ENCODE assay signal across 25 cellular contexts in genomic region chr11:111010391-111011354, GRCh38.
DNase-seq lines count a peak whose midpoint lies in the region; ATAC-seq, FAIRE-seq and TF ChIP-seq lines count a peak whose summit lies in the region.
"Had no signal": no experiment of that assay in that cellular context is flagged by ENCODE, and none has a peak within 500 bp of the region (broad histone marks: within the 10 kb centered on the region; RNA-seq: fewer than 3 reads in every experiment).

No MANE protein-coding gene starts in this region.

- H3K27ac ChIP-seq in HepG2 (ENCODE audit: extremely low read length, insufficient read depth, low read length), result no peak overlapping the region
- H3K27ac ChIP-seq in right lobe of liver, result no peak overlapping the region
- H3K27ac ChIP-seq: A549; BLaER1 treated with 17β-estradiol and CSF1 and Interleukin-3, amounts not matched to agents 10 nM and 100 nM; GM23248; KMS-11; SJSA1 had no signal

- intact Hi-C loops in HepG2 (cut with micrococcal nuclease; ENCODE audit: unreplicated experiment) (no loop called here), right lobe of liver (cut with DNase I) (no loop called here)

- TF ChIP-seq EP300 in HepG2 (IDR thresholded peaks at IDR 0.05; ENCODE audit: low read depth in 2 of 2, low read length in 2 of 2) (no peak), HepG2 (CRISPR knock-in tag; IDR thresholded peaks at IDR 0.05; ENCODE audit: borderline replicate concordance) (no peak)

- no peak for ATAC-seq in HepG2
- ATAC-seq in right lobe of liver, result no peak
- no peak for ATAC-seq in HG02970 (IDR thresholded peaks at IDR 0.05; ENCODE audit: low FRiP score, unreplicated experiment)
- ATAC-seq: A549, Right ventricle myocardium inferior, T-cell had no signal

- CTCF ChIA-PET in HepG2 (lab: Yijun Ruan, JAX; ENCODE audit: low intra/inter-chr PET ratio, low total read pairs), result no interaction called here

- 0% methylated on average over 6 of the region's 6 CpGs for WGBS in HepG2 (ENCODE audit: low lambda C conversion rate)
- WGBS in right lobe of liver (ENCODE audit: insufficient coverage, low coverage, low lambda C conversion rate, missing lambda C conversion rate), result 46% methylated on average over 4 of the region's 6 CpGs

- BruUV-seq in HepG2 (replicated peaks; lab: Mats Ljungman, UMichigan), result no TSS peak

- FAIRE-seq in HepG2 (lab: Jason Lieb, UNC), result no peak
- FAIRE-seq: A549, D721Med had no signal

- H3K27me3 ChIP-seq in HepG2 (ENCODE audit: control insufficient read depth in 1 of 2, insufficient read depth in 2 of 2, low read length in 2 of 2), result peaks cover 2 to 17% of the 10 kb centered on the region in 2 experiments; a peak in 2 of 5 replicates
- H3K27me3 ChIP-seq in right lobe of liver, result no peaks in the 10 kb centered on the region
- H3K27me3 ChIP-seq: BLaER1 treated with 17β-estradiol and CSF1 and Interleukin-3, amounts not matched to agents 10 nM and 100 nM; SJSA1 had no signal

- H4K20me1 ChIP-seq in HepG2 (ENCODE audit: insufficient read depth, low read length), result no peaks in the 10 kb centered on the region
- H4K20me1 ChIP-seq: BLaER1 treated with 17β-estradiol and CSF1 and Interleukin-3, amounts not matched to agents 10 nM and 100 nM had no signal

- TF ChIP-seq POLR2A in HepG2 (IDR thresholded peaks at IDR 0.05; ENCODE audit: insufficient read depth in 1 of 2, low read depth in 2 of 2, low read length in 2 of 2), result no peak
- TF ChIP-seq POLR2A in right lobe of liver (IDR thresholded peaks at IDR 0.05), result no peak

- no peak for DNase-seq in HepG2 (ENCODE audit: low spot score)
- no peak for DNase-seq in right lobe of liver
- DNase-seq in RPMI7951 (ENCODE audit: low read depth), result peak; percentile 15
- DNase-seq in myocyte (ENCODE audit: low read depth), result peak; percentile 57
- DNase-seq in GM13977 (ENCODE audit: low spot score), result no peak
- DNase-seq in SKM-1 (lab: John Stamatoyannopoulos, UW; ENCODE audit: unreplicated experiment), result no peak
- DNase-seq: AML-193; CD4-positive, alpha-beta T cell; GM23248; H7; IMR-90; NCI-H1048; NCI-H1694 treated with DMSO at 0.1 percent for 48 hours; NCI-H2081 treated with DMSO at 0.1 percent for 48 hours; NCI-H446; NCI-H524 treated with DMSO at 0.1 percent for 48 hours; NCI-H82; T-cell had no signal

- POLR2A ChIA-PET in HepG2 (lab: Yijun Ruan, JAX), result no interaction called here

- H3K4me3 ChIP-seq in HepG2 (replicated peaks in 1 of 3; ENCODE audit: insufficient read depth in 1 of 3, low read depth in 2 of 3, low read length in 3 of 3) (no peak overlapping the region), right lobe of liver (no peak overlapping the region)
- H3K4me3 ChIP-seq: A549; BLaER1 treated with 17β-estradiol and CSF1 and Interleukin-3, amounts not matched to agents 10 nM and 100 nM; GM23248; SJSA1 had no signal

- no peaks in the 10 kb centered on the region for H3K79me2 ChIP-seq in HepG2 (ENCODE audit: insufficient read depth, low read length)

- no peaks in the 10 kb centered on the region for H3K36me3 ChIP-seq in HepG2 (replicated peaks in 1 of 2; ENCODE audit: control insufficient read depth in 1 of 2, insufficient read depth in 2 of 2, low read length in 2 of 2)
- H3K36me3 ChIP-seq in right lobe of liver, result no peaks in the 10 kb centered on the region
- H3K36me3 ChIP-seq: BLaER1 treated with 17β-estradiol and CSF1 and Interleukin-3, amounts not matched to agents 10 nM and 100 nM; SJSA1 had no signal

- TF ChIP-seq RAD21 in HepG2 (CRISPR knock-in tag; IDR thresholded peaks at IDR 0.05), result no peak

- H3K4me2 ChIP-seq in HepG2 (ENCODE audit: low read depth, low read length), result no peak overlapping the region
- H3K4me2 ChIP-seq: A549; BLaER1 treated with 17β-estradiol and CSF1 and Interleukin-3, amounts not matched to agents 10 nM and 100 nM; KMS-11 had no signal

- no peaks in the 10 kb centered on the region for H3K4me1 ChIP-seq in HepG2 (ENCODE audit: insufficient read depth, low read length)
- H3K4me1 ChIP-seq in right lobe of liver, result no peaks in the 10 kb centered on the region
- H3K4me1 ChIP-seq: A549, SJSA1 had no signal

- H3K9me3 ChIP-seq in HepG2 (ENCODE audit: low read length) (no peaks in the 10 kb centered on the region), right lobe of liver (no peaks in the 10 kb centered on the region)
- H3K9me3 ChIP-seq: A549, SJSA1 had no signal

- H3K9ac ChIP-seq in HepG2 (ENCODE audit: insufficient read depth, low read depth, low read length), result no peak overlapping the region
- H3K9ac ChIP-seq: BLaER1 treated with 17β-estradiol and CSF1 and Interleukin-3, amounts not matched to agents 10 nM and 100 nM; GM23248; KMS-11 had no signal

- in situ Hi-C loops in HepG2 (cut with HindIII; ENCODE audit: extremely low pct_ligation_motif_present, low pct_unique_long_range_greater_than_20kb), result no loop called here
- in situ Hi-C loops in GM13977 (cut with MboI; ENCODE audit: low pct_unique_long_range_greater_than_20kb, low sequenced_read_pairs, unreplicated experiment), result no loop called here

- TF ChIP-seq CTCF in HepG2 (CRISPR knock-in tag; IDR thresholded peaks at IDR 0.05) (no peak), right lobe of liver (IDR thresholded peaks at IDR 0.05) (no peak), GM13977 (IDR thresholded peaks at IDR 0.05; ENCODE audit: extremely low read depth, insufficient read depth, missing control alignments) (no peak)

- H2AFZ ChIP-seq in HepG2 (ENCODE audit: low read length), result no peak overlapping the region
- H2AFZ ChIP-seq: GM23248 had no signal

TF ChIP-seq in HepG2, 621 proteins besides CTCF, POLR2A, EP300 and RAD21:
- peak; percentile 99 for TF ChIP-seq MNT (IDR thresholded peaks at IDR 0.05)
- TF ChIP-seq ZKSCAN8 (CRISPR knock-in tag; IDR thresholded peaks at IDR 0.05; ENCODE audit: borderline replicate concordance), result no peak

Comparison
In these comparisons a context has a peak if more than half of its experiments do, and no peak if none do; other contexts are left out.
1. DNase-seq: peak in RPMI7951 (single experiment) and myocyte (single experiment); none in HepG2 (single experiment), right lobe of liver (0 of 3), GM13977 (single experiment) and SKM-1 (single experiment).